1 cellular context compared by ENCODE assay signal in genomic region chr12:118680361-118680963, GRCh38.
TF ChIP-seq lines count a peak whose summit lies in the region.

No MANE protein-coding gene starts in this region.

TF ChIP-seq in GM23338, 12 proteins besides CTCF, POLR2A, EP300 and RAD21 (continued from another document):
- TF ChIP-seq ZNF462 (CRISPR knock-in tag; IDR thresholded peaks at IDR 0.05) (no peak), EZH2 (IDR thresholded peaks at IDR 0.05; ENCODE audit: low read depth, unreplicated experiment) (no peak), JUNB (IDR thresholded peaks at IDR 0.05; ENCODE audit: unreplicated experiment) (no peak)
TF ChIP-seq in GM23338: peak in this region for 0.
